In genomic region chr3:71690222-71690821, GRCh38 we compare ENCODE assay signal across 10 cellular contexts. TPM values are rescaled to one million over a fixed set of nuclear protein-coding genes. Genes with fewer than 3 reads are reported as not detected.
A peak's percentile ranks its signal among the peaks of the same experiment; 100 is the strongest.
DNase-seq lines count a peak whose midpoint lies in the region; ATAC-seq and TF ChIP-seq lines count a peak whose summit lies in the region.
"Had no signal": no experiment of that assay in that cellular context is flagged by ENCODE, and none has a peak within 500 bp of the region (broad histone marks: within the 10 kb centered on the region; RNA-seq: fewer than 3 reads in every experiment).

No MANE protein-coding gene starts in this region.

- no peak for ATAC-seq in GM19452 (IDR thresholded peaks at IDR 0.05; ENCODE audit: unreplicated experiment)
- no peak for ATAC-seq in GM19328 (IDR thresholded peaks at IDR 0.05; ENCODE audit: unreplicated experiment)
- no peak for ATAC-seq in GM21390 (IDR thresholded peaks at IDR 0.05; ENCODE audit: unreplicated experiment)

- H3K27me3 ChIP-seq in hepatocyte (no peaks in the 10 kb centered on the region), stomach smooth muscle (ENCODE audit: control insufficient read depth in 1 of 2, insufficient read depth in 2 of 2, low read length in 2 of 2) (no peaks in the 10 kb centered on the region)

- H3K4me1 ChIP-seq in HEK293 (ENCODE audit: control insufficient read depth, insufficient read depth, low read length) (no peaks in the 10 kb centered on the region), hepatocyte (ENCODE audit: insufficient read depth) (peaks cover 44% of the 10 kb centered on the region), stomach smooth muscle (ENCODE audit: control insufficient read depth, insufficient read depth, low read length) (peaks cover 16% of the 10 kb centered on the region)

- no peaks in the 10 kb centered on the region for H4K20me1 ChIP-seq in hepatocyte (ENCODE audit: insufficient read depth, poor library complexity, severe bottlenecking)

- POLR2A ChIA-PET in HEK293 (lab: Yijun Ruan, JAX) = no interaction called here

- H3K4me2 ChIP-seq in hepatocyte = peak overlapping the region; percentile 52

- no peak overlapping the region for H2AFZ ChIP-seq in hepatocyte

- CTCF ChIA-PET in HEK293 (lab: Yijun Ruan, JAX) = no interaction called here

- in situ Hi-C loops in astrocyte of the spinal cord (cut with HindIII; ENCODE audit: low sequenced_read_pairs) = no loop called here

- H3K9me2 ChIP-seq in hepatocyte (replicated peaks; ENCODE audit: insufficient read depth) = no peaks in the 10 kb centered on the region

- no peak overlapping the region for H3K9ac ChIP-seq in stomach smooth muscle (ENCODE audit: low read length in 2 of 2)

- DNase-seq in astrocyte of the spinal cord (ENCODE audit: low read depth, low spot score) (peak; percentile 48), hepatocyte (ENCODE audit: low spot score) (peak; percentile 37), COLO668 (lab: John Stamatoyannopoulos, UW; ENCODE audit: unreplicated experiment) (no peak)
- DNase-seq: effector CD8-positive, alpha-beta T cell; naive B cell had no signal

- no peaks in the 10 kb centered on the region for H3K9me3 ChIP-seq in HEK293 (ENCODE audit: control insufficient read depth, insufficient read depth, low read depth, low read length)
- no peaks in the 10 kb centered on the region for H3K9me3 ChIP-seq in hepatocyte (ENCODE audit: low read depth)
- no peaks in the 10 kb centered on the region for H3K9me3 ChIP-seq in stomach smooth muscle (ENCODE audit: control insufficient read depth in 2 of 2, low read length in 2 of 2)

- 33% methylated on average over 4 of the region's 4 CpGs for WGBS in hepatocyte (ENCODE audit: low lambda C conversion rate, missing lambda C conversion rate)

- no peak overlapping the region for H3K4me3 ChIP-seq in HEK293 (ENCODE audit: low read depth, low read length)
- H3K4me3 ChIP-seq in astrocyte of the spinal cord (ENCODE audit: low read depth, low read length) = no peak overlapping the region
- H3K4me3 ChIP-seq in hepatocyte = no peak overlapping the region
- H3K4me3 ChIP-seq in stomach smooth muscle (ENCODE audit: low read length in 2 of 2) = peak overlapping the region; percentile 20 to 47

- no peaks in the 10 kb centered on the region for H3K79me2 ChIP-seq in hepatocyte

- H3K27ac ChIP-seq in HEK293 (ENCODE audit: extremely low read depth, low read depth, low read length) (no peak overlapping the region), hepatocyte (no peak overlapping the region), stomach smooth muscle (ENCODE audit: low read length) (no peak overlapping the region)

- TF ChIP-seq CTCF in HEK293 (tag by site-specific recombination; IDR thresholded peaks at IDR 0.05) (no peak), astrocyte of the spinal cord (IDR thresholded peaks at IDR 0.05; ENCODE audit: low read depth, low read length) (no peak), hepatocyte (IDR thresholded peaks at IDR 0.05; ENCODE audit: poor library complexity) (no peak)

- H3K36me3 ChIP-seq in HEK293 (ENCODE audit: control insufficient read depth in 2 of 2, insufficient read depth in 1 of 2, low read length in 2 of 2) = peaks cover 0 to 7% of the 10 kb centered on the region in 2 experiments; a peak in 2 of 3 replicates
- H3K36me3 ChIP-seq in hepatocyte (replicated peaks; ENCODE audit: insufficient read depth, low read depth) = no peaks in the 10 kb centered on the region
- H3K36me3 ChIP-seq in stomach smooth muscle (ENCODE audit: control insufficient read depth in 2 of 2, insufficient read depth in 2 of 2, low read length in 2 of 2) = no peaks in the 10 kb centered on the region

TF ChIP-seq in HEK293, 187 proteins besides CTCF, POLR2A, EP300 and RAD21:
- no peak for TF ChIP-seq ZSCAN30 (tag by site-specific recombination; IDR thresholded peaks at IDR 0.05)
- TF ChIP-seq, protein P1, sequence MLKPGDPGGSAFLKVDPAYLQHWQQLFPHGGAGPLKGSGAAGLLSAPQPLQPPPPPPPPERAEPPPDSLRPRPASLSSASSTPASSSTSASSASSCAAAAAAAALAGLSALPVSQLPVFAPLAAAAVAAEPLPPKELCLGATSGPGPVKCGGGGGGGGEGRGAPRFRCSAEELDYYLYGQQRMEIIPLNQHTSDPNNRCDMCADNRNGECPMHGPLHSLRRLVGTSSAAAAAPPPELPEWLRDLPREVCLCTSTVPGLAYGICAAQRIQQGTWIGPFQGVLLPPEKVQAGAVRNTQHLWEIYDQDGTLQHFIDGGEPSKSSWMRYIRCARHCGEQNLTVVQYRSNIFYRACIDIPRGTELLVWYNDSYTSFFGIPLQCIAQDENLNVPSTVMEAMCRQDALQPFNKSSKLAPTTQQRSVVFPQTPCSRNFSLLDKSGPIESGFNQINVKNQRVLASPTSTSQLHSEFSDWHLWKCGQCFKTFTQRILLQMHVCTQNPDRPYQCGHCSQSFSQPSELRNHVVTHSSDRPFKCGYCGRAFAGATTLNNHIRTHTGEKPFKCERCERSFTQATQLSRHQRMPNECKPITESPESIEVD (tag by site-specific recombination; IDR thresholded peaks at IDR 0.05) = 0 out of 2 replicates have a peak, but pooled peaks have one; percentile 15

RNA-seq across cellular contexts. Expression of gene EIF4E3, which starts 34.9 kb away (rescaled TPM):
- 4.1 and 5.4 TPM in 2 replicates for total RNA-seq in hepatocyte
- polyA plus RNA-seq in hepatocyte = 6.6 and 7.4 TPM in 2 replicates

Comparison
In these comparisons a context has a peak if more than half of its experiments do, and no peak if none do; other contexts are left out.
1. H3K4me3 ChIP-seq: peak in stomach smooth muscle (2 of 2); none in HEK293 (single experiment), astrocyte of the spinal cord (single experiment) and hepatocyte (single experiment).